In genomic region chr1:36125129-36125991, GRCh38 we compare ENCODE assay signal across 8 cellular contexts. TPM values are rescaled to one million over a fixed set of nuclear protein-coding genes. Genes with fewer than 3 reads are reported as not detected.
DNase-seq lines count a peak whose midpoint lies in the region; TF ChIP-seq lines count a peak whose summit lies in the region.

Gene COL8A2, minus strand, starts transcription at chr1:36125222. Its CDS starts 24,980 bp downstream, at chr1:36100242.

- no peak for DNase-seq in NT2/D1 (ENCODE audit: low read depth, low spot score)
- no peak for DNase-seq in fibroblast of the aortic adventitia (ENCODE audit: low read depth)
- DNase-seq in osteoblast (ENCODE audit: insufficient read length, low spot score, missing footprints), result peak; percentile 90
- no peak for DNase-seq in EL
- no peak for DNase-seq in ureter (ENCODE audit: low spot score)
- no peak for DNase-seq in AML-193 (lab: John Stamatoyannopoulos, UW)
- DNase-seq in NCI-H446 (lab: John Stamatoyannopoulos, UW), result no peak

- no peak for TF ChIP-seq CTCF in fibroblast of the aortic adventitia (IDR thresholded peaks at IDR 0.05; ENCODE audit: insufficient read depth, low read length)
- TF ChIP-seq CTCF in osteoblast (IDR thresholded peaks at IDR 0.05; ENCODE audit: extremely low read depth, low read depth, low read length), result no peak

- no peaks in the 10 kb centered on the region for H3K36me3 ChIP-seq in BLaER1 treated with 17β-estradiol and CSF1 and Interleukin-3, amounts not matched to agents 10 nM and 100 nM
- H3K36me3 ChIP-seq in NT2/D1 (ENCODE audit: insufficient read depth, insufficient read length, low read length) (no peaks in the 10 kb centered on the region), osteoblast (ENCODE audit: insufficient read depth, low read length) (no peaks in the 10 kb centered on the region)

- peaks cover 43 to 70% (median 59%) of the 10 kb centered on the region in 10 experiments for H3K4me1 ChIP-seq in BLaER1 treated with 17β-estradiol and CSF1 and Interleukin-3, amounts not matched to agents 10 nM and 100 nM
- peaks cover 20% of the 10 kb centered on the region for H3K4me1 ChIP-seq in NT2/D1 (ENCODE audit: insufficient read depth, insufficient read length)
- H3K4me1 ChIP-seq in osteoblast (ENCODE audit: insufficient read depth, low read length), result peaks cover 21% of the 10 kb centered on the region

- H3K79me2 ChIP-seq in osteoblast (ENCODE audit: insufficient read depth, low read length), result no peaks in the 10 kb centered on the region

- H2AFZ ChIP-seq in osteoblast (ENCODE audit: low read length), result peak within 1 kb of the TSS; percentile 5

- peak within 1 kb of the TSS; percentile 40 to 68 (median 55) for H3K4me3 ChIP-seq in BLaER1 treated with 17β-estradiol and CSF1 and Interleukin-3, amounts not matched to agents 10 nM and 100 nM
- H3K4me3 ChIP-seq in NT2/D1 (ENCODE audit: insufficient read length, low read depth) (peak within 1 kb of the TSS; percentile 17), fibroblast of the aortic adventitia (ENCODE audit: low read depth, low read length) (peak within 1 kb of the TSS; percentile 28), osteoblast (ENCODE audit: insufficient read depth, low read length) (peak within 1 kb of the TSS; percentile 56)

- peak within 1 kb of the TSS; percentile 79 to 98 (median 87) for H3K4me2 ChIP-seq in BLaER1 treated with 17β-estradiol and CSF1 and Interleukin-3, amounts not matched to agents 10 nM and 100 nM
- peak within 1 kb of the TSS; percentile 53 for H3K4me2 ChIP-seq in osteoblast (ENCODE audit: insufficient read depth, low read length)

- H3K9me3 ChIP-seq in BLaER1 treated with 17β-estradiol and CSF1 and Interleukin-3, amounts not matched to agents 10 nM and 100 nM (replicated peaks in 1 of 11), result no peaks in the 10 kb centered on the region
- H3K9me3 ChIP-seq in NT2/D1 (ENCODE audit: insufficient read depth, low read length), result no peaks in the 10 kb centered on the region
- no peaks in the 10 kb centered on the region for H3K9me3 ChIP-seq in osteoblast (ENCODE audit: low read depth, low read length)

- peak within 1 kb of the TSS; percentile 18 to 68 (median 60); a peak in 18 of 22 replicates for H3K9ac ChIP-seq in BLaER1 treated with 17β-estradiol and CSF1 and Interleukin-3, amounts not matched to agents 10 nM and 100 nM
- H3K9ac ChIP-seq in NT2/D1 (ENCODE audit: insufficient read length, low read depth), result peak within 1 kb of the TSS; percentile 68

- peak within 1 kb of the TSS in 3 of 11 experiments; percentile 32 to 60 (median 37); a peak in 5 of 22 replicates for H3K27ac ChIP-seq in BLaER1 treated with 17β-estradiol and CSF1 and Interleukin-3, amounts not matched to agents 10 nM and 100 nM
- H3K27ac ChIP-seq in osteoblast (ENCODE audit: low read depth, low read length), result no peak within 1 kb of the TSS

- H3K27me3 ChIP-seq in BLaER1 treated with 17β-estradiol and CSF1 and Interleukin-3, amounts not matched to agents 10 nM and 100 nM, result peaks cover 23 to 53% (median 49%) of the 10 kb centered on the region in 11 experiments
- H3K27me3 ChIP-seq in NT2/D1 (ENCODE audit: insufficient read depth, insufficient read length) (peaks cover 49% of the 10 kb centered on the region), osteoblast (ENCODE audit: insufficient read depth, low read length) (peaks cover 12% of the 10 kb centered on the region)

- peaks cover 0 to 8% (median 0%) of the 10 kb centered on the region in 11 experiments; a peak in 2 of 22 replicates for H4K20me1 ChIP-seq in BLaER1 treated with 17β-estradiol and CSF1 and Interleukin-3, amounts not matched to agents 10 nM and 100 nM
- H4K20me1 ChIP-seq in osteoblast (ENCODE audit: insufficient read depth, low read length), result no peaks in the 10 kb centered on the region

RNA-seq across cellular contexts. Expression of gene COL8A2, which starts in this region (rescaled TPM):
- total RNA-seq in fibroblast of the aortic adventitia (ENCODE audit: low replicate concordance), result 11.0 and 20.9 TPM in 2 replicates
- total RNA-seq in osteoblast, result 12.7 and 15.2 TPM in 2 replicates
- 8.0 TPM for total RNA-seq in ureter
